ENCODE assay signal across 17 cellular contexts in genomic region chr2:173989886-173990744, GRCh38. TPM values are rescaled to one million over a fixed set of nuclear protein-coding genes. Genes with fewer than 3 reads are reported as not detected.
A peak's percentile ranks its signal among the peaks of the same experiment; 100 is the strongest.
DNase-seq lines count a peak whose midpoint lies in the region; ATAC-seq, FAIRE-seq and TF ChIP-seq lines count a peak whose summit lies in the region.
"Had no signal": no experiment of that assay in that cellular context is flagged by ENCODE, and none has a peak within 500 bp of the region (broad histone marks: within the 10 kb centered on the region; RNA-seq: fewer than 3 reads in every experiment).

No MANE protein-coding gene starts in this region.

- no peak for FAIRE-seq in pancreas (lab: Jason Lieb, UNC)

- H3K9me3 ChIP-seq in gastroesophageal sphincter (no peaks in the 10 kb centered on the region), spleen (no peaks in the 10 kb centered on the region), SJCRH30 (replicated peaks) (no peaks in the 10 kb centered on the region), pancreas (no peaks in the 10 kb centered on the region), ovary (no peaks in the 10 kb centered on the region)
- H3K9me3 ChIP-seq: BE2C, prostate gland had no signal

- H3K36me3 ChIP-seq in KMS-11 (ENCODE audit: insufficient read depth): no peaks in the 10 kb centered on the region
- H3K36me3 ChIP-seq in gastroesophageal sphincter: no peaks in the 10 kb centered on the region
- no peaks in the 10 kb centered on the region for H3K36me3 ChIP-seq in spleen
- H3K36me3 ChIP-seq in SJCRH30: no peaks in the 10 kb centered on the region
- no peaks in the 10 kb centered on the region for H3K36me3 ChIP-seq in pancreas
- H3K36me3 ChIP-seq in ovary: no peaks in the 10 kb centered on the region
- H3K36me3 ChIP-seq: BE2C, prostate gland had no signal

- H3K4me1 ChIP-seq in KMS-11 (ENCODE audit: low read depth, poor library complexity, severe bottlenecking) (peaks cover 56% of the 10 kb centered on the region), gastroesophageal sphincter (peaks cover 8 to 63% (median 24%) of the 10 kb centered on the region in 3 donors), spleen (peaks cover 0 to 36% (median 23%) of the 10 kb centered on the region in 6 donors), SJCRH30 (peaks cover 11% of the 10 kb centered on the region; the same call in 1 of the 2 replicates), pancreas (peaks cover 11 to 29% (median 22%) of the 10 kb centered on the region in 3 donors), ovary (ENCODE audit: insufficient read depth) (peaks cover 17% of the 10 kb centered on the region)
- H3K4me1 ChIP-seq: BE2C had no signal

- H2AFZ ChIP-seq in KMS-11 (ENCODE audit: low read depth): peak overlapping the region; percentile 74

- peak; percentile 42 for ATAC-seq in GM19395 (IDR thresholded peaks at IDR 0.05; ENCODE audit: unreplicated experiment)
- ATAC-seq in gastroesophageal sphincter: no peak
- no peak for ATAC-seq in pancreas
- ATAC-seq: activated T-helper 17 cell treated with anti-CD3 and anti-CD28 coated beads, Interleukin-2, amount 50 U/mL, for 72 hours had no signal

- peak overlapping the region; percentile 44; the same call in 1 of the 2 replicates for H3K27ac ChIP-seq in KMS-11
- peak overlapping the region in 3 of 4 donors; percentile 57 to 67 (median 60) for H3K27ac ChIP-seq in gastroesophageal sphincter
- peak overlapping the region in 5 of 8 donors; percentile 4 to 76 (median 46) for H3K27ac ChIP-seq in spleen
- H3K27ac ChIP-seq in SJCRH30: no peak overlapping the region
- no peak overlapping the region for H3K27ac ChIP-seq in pancreas
- H3K27ac ChIP-seq in ovary: peak overlapping the region in 1 of 2 donors; percentile 40
- H3K27ac ChIP-seq: epithelial cell of prostate had no signal

- TF ChIP-seq POLR2A in gastroesophageal sphincter (IDR thresholded peaks at IDR 0.05) (no peak), spleen (IDR thresholded peaks at IDR 0.05) (no peak), ovary (IDR thresholded peaks at IDR 0.05) (no peak)

- H3K4me3 ChIP-seq in KMS-11 (IDR thresholded peaks at IDR 0.05; ENCODE audit: insufficient read depth, low read depth, low read length) (peak overlapping the region; percentile 46), gastroesophageal sphincter (no peak overlapping the region), spleen (no peak overlapping the region), SJCRH30 (no peak overlapping the region), pancreas (no peak overlapping the region), ovary (no peak overlapping the region)
- H3K4me3 ChIP-seq: prostate gland had no signal

- no peak for TF ChIP-seq CTCF in KMS-11 (conservative IDR thresholded peaks at IDR 0.05; ENCODE audit: low read depth, low read length)
- no peak for TF ChIP-seq CTCF in gastroesophageal sphincter (IDR thresholded peaks at IDR 0.05)
- TF ChIP-seq CTCF in spleen (IDR thresholded peaks at IDR 0.05 in 8 of 11, conservative IDR thresholded peaks at IDR 0.05 in 3 of 11): no peak
- TF ChIP-seq CTCF in pancreas (IDR thresholded peaks at IDR 0.05): no peak
- TF ChIP-seq CTCF in ovary (IDR thresholded peaks at IDR 0.05): no peak

- intact Hi-C loops in spleen (cut with DNase I; ENCODE audit: low total_unique reads) (no loop called here), pancreas (cut with DNase I) (no loop called here), ovary (cut with DNase I) (no loop called here)

- no peaks in the 10 kb centered on the region for H3K79me2 ChIP-seq in KMS-11 (ENCODE audit: insufficient read depth, low read depth)

- no peak for TF ChIP-seq EP300 in gastroesophageal sphincter (IDR thresholded peaks at IDR 0.05)
- TF ChIP-seq EP300 in ovary (IDR thresholded peaks at IDR 0.05): no peak

- H3K27me3 ChIP-seq in KMS-11 (ENCODE audit: insufficient read depth, low read depth) (no peaks in the 10 kb centered on the region), gastroesophageal sphincter (no peaks in the 10 kb centered on the region), spleen (replicated peaks in 1 of 7) (no peaks in the 10 kb centered on the region), SJCRH30 (no peaks in the 10 kb centered on the region), pancreas (no peaks in the 10 kb centered on the region), ovary (no peaks in the 10 kb centered on the region)
- H3K27me3 ChIP-seq: BE2C had no signal

- H3K4me2 ChIP-seq in KMS-11: peak overlapping the region; percentile 66

- DNase-seq in spleen (no peak), NCI-H1436 (lab: John Stamatoyannopoulos, UW) (no peak), SJCRH30 (no peak), pancreas (no peak), ovary (no peak)
- DNase-seq: activated CD4-positive, alpha-beta T cell treated with anti-CD3 and anti-CD28 coated beads, Interleukin-2, amount 10 ng/mL, durations not matched to agents 7 days and 5 days; BE2C; midbrain; NCI-H2171; stimulated activated CD4-positive, alpha-beta T cell treated with anti-CD3 and anti-CD28 coated beads, Interleukin-4, amount 100 ng/mL, for 1 hour; stimulated activated naive B cell treated with anti-CD40 and anti-IgM and Interleukin-4, amounts not matched to agents 10 μg/mL and 1 μg/mL and 100 μg/mL, for 72 hours had no signal

- no peak overlapping the region for H3K9ac ChIP-seq in KMS-11

- 37 to 54% methylated on average over 6 to 10 of the region's 10 CpGs for WGBS in gastroesophageal sphincter (ENCODE audit: low coverage in 1 of 2), 2 donors
- 63 to 89% (median 75%) methylated on average over 10 of the region's 10 CpGs for WGBS in spleen, 5 donors
- 76 to 85% methylated on average over 10 of the region's 10 CpGs for WGBS in pancreas, 2 donors
- WGBS in ovary, 3 donors: 23 to 26% (median 25%) methylated on average over 10 of the region's 10 CpGs

- no peaks in the 10 kb centered on the region for H4K20me1 ChIP-seq in KMS-11 (ENCODE audit: insufficient read depth)

RNA-seq across cellular contexts. Expression of gene SP3, which starts 24.9 kb away (rescaled TPM):
- total RNA-seq in gastroesophageal sphincter: 10 to 100 TPM; 69.7 to 94.3 (median 87.6) TPM
- total RNA-seq in spleen: 100 to 1,000 TPM in 4 of 7 donors, 10 to 100 TPM in 3; 97.9 to 140 (median 103) TPM
- polyA plus RNA-seq in spleen: 10 to 100 TPM; 17.4 to 23.2 (median 22.8) TPM
- total RNA-seq in SJCRH30 (2014; rRNA removed; shearing (Covaris generic)): 133 and 148 TPM in 2 replicates
- total RNA-seq in pancreas: 10 to 100 TPM; 21.1 to 48.0 (median 29.0) TPM
- polyA plus RNA-seq in pancreas: 10 to 100 TPM in 1 of 2 donors, 1 to 10 TPM in 1; 5.6 to 16.6 TPM
- 100 to 1,000 TPM in 3 of 7 donors, 10 to 100 TPM in 4; 71.1 to 131 (median 97.3) TPM for total RNA-seq in ovary
- polyA plus RNA-seq in ovary: 10 to 100 TPM; 35.4 to 42.0 TPM

Comparison
In these comparisons a context has a peak if more than half of its experiments do, and no peak if none do; other contexts are left out.
1. H3K27ac ChIP-seq: peak in KMS-11 (single experiment), gastroesophageal sphincter (3 of 4) and spleen (5 of 8); none in SJCRH30 (single experiment) and pancreas (0 of 4).